In genomic region chr4:8765631-8766590, GRCh38 we compare ENCODE assay signal across 23 cellular contexts.
DNase-seq lines count a peak whose midpoint lies in the region; ATAC-seq and TF ChIP-seq lines count a peak whose summit lies in the region.
"Had no signal": no experiment of that assay in that cellular context is flagged by ENCODE, and none has a peak within 500 bp of the region (broad histone marks: within the 10 kb centered on the region; RNA-seq: fewer than 3 reads in every experiment).

No MANE protein-coding gene starts in this region.

- no peak overlapping the region for H3K27ac Mint-ChIP-seq in progenitor cell of endocrine pancreas
- no peak overlapping the region for H3K27ac Mint-ChIP-seq in activated CD8-positive, alpha-beta T cell treated with anti-CD3 and anti-CD28 coated beads, Interleukin-2, amount 10 ng/mL, durations not matched to agents 7 days and 5 days
- H3K27ac Mint-ChIP-seq: activated CD4-positive, alpha-beta T cell treated with anti-CD3 and anti-CD28 coated beads for 36 hours; activated naive CD8-positive, alpha-beta T cell treated with anti-CD3 and anti-CD28 coated beads, Interleukin-2, amount 10 ng/mL, durations not matched to agents 7 days and 5 days; CD8-positive, alpha-beta memory T cell; natural killer cell; stimulated activated effector memory CD8-positive, alpha-beta T cell treated with anti-CD3 and anti-CD28 coated beads, Interleukin-12 subunit alpha, Interleukin-12 subunit beta, amount 100 ng/mL, for 72 hours had no signal

- TF ChIP-seq CTCF in HEK293 (tag by site-specific recombination; IDR thresholded peaks at IDR 0.05): no peak
- TF ChIP-seq CTCF in WERI-Rb-1 (IDR thresholded peaks at IDR 0.05; ENCODE audit: low read depth, low read length): no peak
- no peak for TF ChIP-seq CTCF in progenitor cell of endocrine pancreas (IDR thresholded peaks at IDR 0.05; ENCODE audit: unreplicated experiment)

- H3K4me3 ChIP-seq in HEK293 (ENCODE audit: low read depth, low read length): no peak overlapping the region
- H3K4me3 ChIP-seq in WERI-Rb-1 (ENCODE audit: low read depth, low read length): no peak overlapping the region
- H3K4me3 ChIP-seq: esophagus muscularis mucosa, pancreas, thoracic aorta had no signal

- H3K27ac ChIP-seq in HEK293 (ENCODE audit: extremely low read depth, low read depth, low read length) (no peak overlapping the region), WERI-Rb-1 (no peak overlapping the region)
- H3K27ac ChIP-seq: esophagus muscularis mucosa, pancreas, thoracic aorta had no signal

- no peak for ATAC-seq in GM18502 (IDR thresholded peaks at IDR 0.05; ENCODE audit: poor library complexity, unreplicated experiment)
- no peak for ATAC-seq in activated CD8-positive, alpha-beta T cell treated with anti-CD3 and anti-CD28 coated beads, Interleukin-2, amount 10 ng/mL, durations not matched to agents 7 days and 5 days
- ATAC-seq: activated CD4-positive, alpha-beta T cell treated with anti-CD3 and anti-CD28 coated beads for 36 hours; pancreas had no signal

- no peaks in the 10 kb centered on the region for H3K27me3 ChIP-seq in WERI-Rb-1 (ENCODE audit: insufficient read depth, low read depth, severe bottlenecking)
- H3K27me3 ChIP-seq: pancreas had no signal

- no peaks in the 10 kb centered on the region for H3K9me3 Mint-ChIP-seq in progenitor cell of endocrine pancreas (ENCODE audit: low read depth)
- H3K9me3 Mint-ChIP-seq in activated CD8-positive, alpha-beta T cell treated with anti-CD3 and anti-CD28 coated beads, Interleukin-2, amount 10 ng/mL, durations not matched to agents 7 days and 5 days (ENCODE audit: insufficient read depth): no peaks in the 10 kb centered on the region
- H3K9me3 Mint-ChIP-seq: activated naive CD8-positive, alpha-beta T cell treated with anti-CD3 and anti-CD28 coated beads, Interleukin-2, amount 10 ng/mL, durations not matched to agents 7 days and 5 days; natural killer cell had no signal

- CTCF ChIA-PET in HEK293 (lab: Yijun Ruan, JAX): no interaction called here
- CTCF ChIA-PET in activated CD8-positive, alpha-beta T cell treated with anti-CD3 and anti-CD28 coated beads, Interleukin-2, amount 10 ng/mL, durations not matched to agents 7 days and 5 days (lab: Charles Lee): no interaction called here

- peaks cover 17% of the 10 kb centered on the region for H3K27me3 Mint-ChIP-seq in progenitor cell of endocrine pancreas
- H3K27me3 Mint-ChIP-seq in activated CD8-positive, alpha-beta T cell treated with anti-CD3 and anti-CD28 coated beads, Interleukin-2, amount 10 ng/mL, durations not matched to agents 7 days and 5 days (ENCODE audit: low read depth): no peaks in the 10 kb centered on the region
- H3K27me3 Mint-ChIP-seq: activated CD4-positive, alpha-beta T cell treated with anti-CD3 and anti-CD28 coated beads for 36 hours; activated naive CD8-positive, alpha-beta T cell treated with anti-CD3 and anti-CD28 coated beads, Interleukin-2, amount 10 ng/mL, durations not matched to agents 7 days and 5 days; CD8-positive, alpha-beta memory T cell had no signal

- DNase-seq in WERI-Rb-1: peak; percentile 4
- peak; percentile 51 for DNase-seq in islet precursor cell
- peak; percentile 7 for DNase-seq in renal cortical epithelial cell (ENCODE audit: low read depth)
- DNase-seq in progenitor cell of endocrine pancreas (ENCODE audit: low spot score, unreplicated experiment): no peak
- no peak for DNase-seq in activated CD8-positive, alpha-beta T cell treated with anti-CD3 and anti-CD28 coated beads, Interleukin-2, amount 10 ng/mL, durations not matched to agents 7 days and 5 days
- DNase-seq: activated CD4-positive, alpha-beta T cell treated with anti-CD3 and anti-CD28 coated beads for 36 hours; activated naive CD8-positive, alpha-beta T cell treated with anti-CD3 and anti-CD28 coated beads, Interleukin-2, amount 10 ng/mL, durations not matched to agents 7 days and 5 days; activated T-cell treated with anti-CD3 and anti-CD28 coated beads, Interleukin-2, amount 50 U/mL, for 48 hours; effector memory CD4-positive, alpha-beta T cell; KBM-7; MM.1S; natural killer cell; NCI-H146; NCI-H2171; SHP77 treated with DMSO at 0.1 percent for 48 hours; stimulated activated CD4-positive, alpha-beta T cell treated with anti-CD3 and anti-CD28 coated beads, Interleukin-1b, Interleukin-23, amount 100 ng/mL, for 48 hours had no signal

- no peaks in the 10 kb centered on the region for H3K4me1 ChIP-seq in HEK293 (ENCODE audit: control insufficient read depth, insufficient read depth, low read length)
- H3K4me1 ChIP-seq: pancreas had no signal

- POLR2A ChIA-PET in HEK293 (lab: Yijun Ruan, JAX): no interaction called here
- POLR2A ChIA-PET in activated CD8-positive, alpha-beta T cell treated with anti-CD3 and anti-CD28 coated beads, Interleukin-2, amount 10 ng/mL, durations not matched to agents 7 days and 5 days (lab: Charles Lee): no interaction called here

- H3K9me3 ChIP-seq in HEK293 (ENCODE audit: control insufficient read depth, insufficient read depth, low read depth, low read length): no peaks in the 10 kb centered on the region
- no peaks in the 10 kb centered on the region for H3K9me3 ChIP-seq in WERI-Rb-1 (ENCODE audit: severe bottlenecking)
- H3K9me3 ChIP-seq: esophagus muscularis mucosa, pancreas, thoracic aorta had no signal

- no peaks in the 10 kb centered on the region for H3K4me1 Mint-ChIP-seq in progenitor cell of endocrine pancreas (ENCODE audit: low read depth)
- H3K4me1 Mint-ChIP-seq in activated CD8-positive, alpha-beta T cell treated with anti-CD3 and anti-CD28 coated beads, Interleukin-2, amount 10 ng/mL, durations not matched to agents 7 days and 5 days (ENCODE audit: low read depth): no peaks in the 10 kb centered on the region
- H3K4me1 Mint-ChIP-seq: activated CD4-positive, alpha-beta T cell treated with anti-CD3 and anti-CD28 coated beads for 36 hours; activated naive CD8-positive, alpha-beta T cell treated with anti-CD3 and anti-CD28 coated beads, Interleukin-2, amount 10 ng/mL, durations not matched to agents 7 days and 5 days; CD8-positive, alpha-beta memory T cell; natural killer cell; stimulated activated effector memory CD8-positive, alpha-beta T cell treated with anti-CD3 and anti-CD28 coated beads, Interleukin-12 subunit alpha, Interleukin-12 subunit beta, amount 100 ng/mL, for 72 hours had no signal

- no peak overlapping the region for H3K4me3 Mint-ChIP-seq in progenitor cell of endocrine pancreas (ENCODE audit: low read depth)
- no peak overlapping the region for H3K4me3 Mint-ChIP-seq in activated CD8-positive, alpha-beta T cell treated with anti-CD3 and anti-CD28 coated beads, Interleukin-2, amount 10 ng/mL, durations not matched to agents 7 days and 5 days
- H3K4me3 Mint-ChIP-seq: activated CD4-positive, alpha-beta T cell treated with anti-CD3 and anti-CD28 coated beads for 36 hours; activated naive CD8-positive, alpha-beta T cell treated with anti-CD3 and anti-CD28 coated beads, Interleukin-2, amount 10 ng/mL, durations not matched to agents 7 days and 5 days; CD8-positive, alpha-beta memory T cell; natural killer cell; stimulated activated effector memory CD8-positive, alpha-beta T cell treated with anti-CD3 and anti-CD28 coated beads, Interleukin-12 subunit alpha, Interleukin-12 subunit beta, amount 100 ng/mL, for 72 hours had no signal

- no peaks in the 10 kb centered on the region for H3K36me3 Mint-ChIP-seq in progenitor cell of endocrine pancreas (ENCODE audit: insufficient read depth)
- no peaks in the 10 kb centered on the region for H3K36me3 Mint-ChIP-seq in activated CD8-positive, alpha-beta T cell treated with anti-CD3 and anti-CD28 coated beads, Interleukin-2, amount 10 ng/mL, durations not matched to agents 7 days and 5 days (ENCODE audit: low read depth)
- H3K36me3 Mint-ChIP-seq: activated naive CD8-positive, alpha-beta T cell treated with anti-CD3 and anti-CD28 coated beads, Interleukin-2, amount 10 ng/mL, durations not matched to agents 7 days and 5 days; CD8-positive, alpha-beta memory T cell; natural killer cell; stimulated activated effector memory CD8-positive, alpha-beta T cell treated with anti-CD3 and anti-CD28 coated beads, Interleukin-12 subunit alpha, Interleukin-12 subunit beta, amount 100 ng/mL, for 72 hours had no signal

- H3K36me3 ChIP-seq in HEK293 (ENCODE audit: control insufficient read depth in 2 of 2, insufficient read depth in 1 of 2, low read length in 2 of 2): no peaks in the 10 kb centered on the region
- H3K36me3 ChIP-seq in WERI-Rb-1: no peaks in the 10 kb centered on the region
- H3K36me3 ChIP-seq: esophagus muscularis mucosa, pancreas, thoracic aorta had no signal

TF ChIP-seq in HEK293, 187 proteins besides CTCF, POLR2A, EP300 and RAD21 (continues in another document):
- TF ChIP-seq ELK4 (IDR thresholded peaks at IDR 0.05; ENCODE audit: borderline replicate concordance, low read depth, low read length) (no peak), ZFP69B (tag by site-specific recombination; IDR thresholded peaks at IDR 0.05) (no peak), ZSCAN5A (tag by site-specific recombination; IDR thresholded peaks at IDR 0.05) (no peak), KLF16 (tag by site-specific recombination; IDR thresholded peaks at IDR 0.05) (no peak)

Comparison
In these comparisons a context has a peak if more than half of its experiments do, and no peak if none do; other contexts are left out.
1. DNase-seq: peak in WERI-Rb-1 (single experiment), islet precursor cell (single experiment) and renal cortical epithelial cell (single experiment); none in progenitor cell of endocrine pancreas (single experiment) and activated CD8-positive, alpha-beta T cell treated with anti-CD3 and anti-CD28 coated beads, Interleukin-2, amount 10 ng/mL, durations not matched to agents 7 days and 5 days (single experiment).